27 cellular contexts compared by ENCODE assay signal in genomic region chr10:2953495-2953894, GRCh38.
"Had no signal": no experiment of that assay in that cellular context is flagged by ENCODE, and none has a peak within 500 bp of the region (broad histone marks: within the 10 kb centered on the region; RNA-seq: fewer than 3 reads in every experiment).

No MANE protein-coding gene starts in this region.

- H3K4me3 ChIP-seq: MG63, SJSA1 had no signal

- DNase-seq: activated CD4-positive, alpha-beta T cell treated with anti-CD3 and anti-CD28 coated beads for 48 hours; activated CD4-positive, alpha-beta T cell treated with anti-CD3 and anti-CD28 coated beads, Interleukin-2, amount 50 U/mL, for 4 hours; activated CD4-positive, CD25-positive, alpha-beta regulatory T cell treated with anti-CD3 and anti-CD28 coated beads, Interleukin-2, amount 50 U/mL, for 72 hours; activated CD8-positive, alpha-beta memory T cell treated with anti-CD3 and anti-CD28 coated beads, Interleukin-2, amount 50 U/mL, for 48 hours; activated CD8-positive, alpha-beta T cell treated with anti-CD3 and anti-CD28 coated beads, Interleukin-2, amount 10 ng/mL, durations not matched to agents 7 days and 5 days; activated effector memory CD4-positive, alpha-beta T cell treated with anti-CD3 and anti-CD28 coated beads, Interleukin-2, amount 50 U/mL, for 16 hours; activated naive CD4-positive, alpha-beta T cell treated with Interleukin-2 at 50 U/mL for 16 hours; activated naive CD8-positive, alpha-beta T cell treated with anti-CD3 and anti-CD28 coated beads, Interleukin-2, amount 50 U/mL, for 24 hours; activated T-cell treated with anti-CD3 and anti-CD28 coated beads, Interleukin-2, amount 50 U/mL, for 24 hours; amygdala; brain microvascular endothelial cell; cerebellar nuclear complex; MG63; MV-4-11; NCI-H1092 treated with DMSO at 0.1 percent for 48 hours; NCI-H1417 treated with DMSO at 0.1 percent for 48 hours; NCI-H1694; NCI-H2029; NCI-H345; NCI-H510A treated with DMSO at 0.1 percent for 48 hours; NCI-H69; NK-92 treated with Interleukin-12 subunit alpha and Interleukin-12 subunit beta, amount 100 ng/mL, for 24 hours; OCI-M1; Right ventricle myocardium superior; T-helper 17 cell; T-helper 9 cell had no signal
